2 cellular contexts compared by ENCODE assay signal in the genomic region with DNA sequence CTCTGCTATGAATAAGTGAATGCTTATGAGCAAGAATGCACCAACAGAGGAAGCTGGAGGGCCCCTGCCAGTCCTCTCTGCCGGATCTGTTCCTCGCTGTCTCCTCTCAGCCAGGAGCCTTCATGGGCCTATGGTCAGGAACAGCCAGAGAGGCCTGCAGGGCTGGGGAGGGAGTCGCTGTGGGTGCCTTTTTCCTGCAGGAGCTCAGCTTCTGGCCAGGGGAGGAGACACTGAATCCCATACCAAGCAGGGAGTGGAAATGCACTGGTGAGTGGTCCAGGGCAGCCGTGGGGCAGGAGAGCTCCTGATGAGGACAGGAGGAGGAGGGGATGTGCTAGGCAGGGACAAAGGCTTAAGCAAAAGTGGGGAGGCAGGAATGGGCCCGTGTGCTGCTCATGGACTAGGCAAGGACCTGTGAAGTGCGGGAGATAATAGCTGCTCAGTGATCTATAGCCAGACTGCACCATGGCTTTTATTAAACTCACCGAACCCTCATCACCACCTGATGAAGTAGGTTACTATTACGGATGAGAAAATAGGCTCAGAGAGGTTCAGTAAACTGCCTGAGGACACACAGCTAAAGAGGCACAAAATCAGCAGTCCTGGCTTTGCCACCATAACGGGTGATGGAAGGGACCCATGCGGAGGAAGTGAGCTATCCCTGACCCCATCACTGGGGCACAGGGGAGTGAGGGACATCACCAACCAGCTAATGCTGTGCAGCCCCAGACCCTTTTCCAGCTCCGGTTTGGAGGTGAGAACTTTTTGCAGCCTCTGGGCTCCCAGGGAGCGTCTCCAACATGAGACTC.
TF ChIP-seq lines count a peak whose summit lies in the region.

No MANE protein-coding gene starts in this region.

TF ChIP-seq in HEK293, 187 proteins besides CTCF, POLR2A, EP300 and RAD21:
- no peak for TF ChIP-seq BCL11B (tag by site-specific recombination; IDR thresholded peaks at IDR 0.05; ENCODE audit: low read depth)
- TF ChIP-seq ZIC2 (tag by site-specific recombination; IDR thresholded peaks at IDR 0.05) = peak; percentile 46
- 0 out of 2 replicates have a peak, but pooled peaks have one; percentile 25 for TF ChIP-seq ZNF664 (tag by site-specific recombination; IDR thresholded peaks at IDR 0.05)

TF ChIP-seq in GM12878, 131 proteins besides CTCF, POLR2A, EP300 and RAD21:
- TF ChIP-seq ETV6 (conservative IDR thresholded peaks at IDR 0.05 in 1 of 2, IDR thresholded peaks at IDR 0.05 in 1 of 2; ENCODE audit: borderline replicate concordance in 1 of 2, low read depth in 1 of 2) (no peak), CBFB (IDR thresholded peaks at IDR 0.05; ENCODE audit: low read depth) (no peak), SUZ12 (IDR thresholded peaks at IDR 0.05; ENCODE audit: unreplicated experiment) (no peak), SPI1 (IDR thresholded peaks at IDR 0.05; ENCODE audit: borderline replicate concordance, insufficient read depth, low read depth, low read length) (no peak), EED (IDR thresholded peaks at IDR 0.05; ENCODE audit: low read depth) (no peak), JUNB (IDR thresholded peaks at IDR 0.05) (no peak), STAT1 (conservative IDR thresholded peaks at IDR 0.05) (no peak), TCF3 (IDR thresholded peaks at IDR 0.05; ENCODE audit: borderline replicate concordance, insufficient read depth, low read depth, low read length) (no peak), GABPA (IDR thresholded peaks at IDR 0.05; ENCODE audit: low read depth) (no peak)
- TF ChIP-seq, protein P1, sequence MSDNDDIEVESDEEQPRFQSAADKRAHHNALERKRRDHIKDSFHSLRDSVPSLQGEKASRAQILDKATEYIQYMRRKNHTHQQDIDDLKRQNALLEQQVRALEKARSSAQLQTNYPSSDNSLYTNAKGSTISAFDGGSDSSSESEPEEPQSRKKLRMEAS (IDR thresholded peaks at IDR 0.05; ENCODE audit: low read depth, low read length) = no peak
- TF ChIP-seq, protein P2, sequence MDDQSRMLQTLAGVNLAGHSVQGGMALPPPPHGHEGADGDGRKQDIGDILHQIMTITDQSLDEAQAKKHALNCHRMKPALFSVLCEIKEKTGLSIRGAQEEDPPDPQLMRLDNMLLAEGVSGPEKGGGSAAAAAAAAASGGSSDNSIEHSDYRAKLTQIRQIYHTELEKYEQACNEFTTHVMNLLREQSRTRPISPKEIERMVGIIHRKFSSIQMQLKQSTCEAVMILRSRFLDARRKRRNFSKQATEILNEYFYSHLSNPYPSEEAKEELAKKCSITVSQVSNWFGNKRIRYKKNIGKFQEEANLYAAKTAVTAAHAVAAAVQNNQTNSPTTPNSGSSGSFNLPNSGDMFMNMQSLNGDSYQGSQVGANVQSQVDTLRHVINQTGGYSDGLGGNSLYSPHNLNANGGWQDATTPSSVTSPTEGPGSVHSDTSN (IDR thresholded peaks at IDR 0.05; ENCODE audit: insufficient replicate concordance, low read depth, low read length) = no peak
- TF ChIP-seq, protein P3, sequence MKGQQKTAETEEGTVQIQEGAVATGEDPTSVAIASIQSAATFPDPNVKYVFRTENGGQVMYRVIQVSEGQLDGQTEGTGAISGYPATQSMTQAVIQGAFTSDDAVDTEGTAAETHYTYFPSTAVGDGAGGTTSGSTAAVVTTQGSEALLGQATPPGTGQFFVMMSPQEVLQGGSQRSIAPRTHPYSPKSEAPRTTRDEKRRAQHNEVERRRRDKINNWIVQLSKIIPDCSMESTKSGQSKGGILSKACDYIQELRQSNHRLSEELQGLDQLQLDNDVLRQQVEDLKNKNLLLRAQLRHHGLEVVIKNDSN (IDR thresholded peaks at IDR 0.05; ENCODE audit: borderline replicate concordance, extremely low read length, insufficient read depth, low read depth, low read length) = no peak
- TF ChIP-seq, protein P4, sequence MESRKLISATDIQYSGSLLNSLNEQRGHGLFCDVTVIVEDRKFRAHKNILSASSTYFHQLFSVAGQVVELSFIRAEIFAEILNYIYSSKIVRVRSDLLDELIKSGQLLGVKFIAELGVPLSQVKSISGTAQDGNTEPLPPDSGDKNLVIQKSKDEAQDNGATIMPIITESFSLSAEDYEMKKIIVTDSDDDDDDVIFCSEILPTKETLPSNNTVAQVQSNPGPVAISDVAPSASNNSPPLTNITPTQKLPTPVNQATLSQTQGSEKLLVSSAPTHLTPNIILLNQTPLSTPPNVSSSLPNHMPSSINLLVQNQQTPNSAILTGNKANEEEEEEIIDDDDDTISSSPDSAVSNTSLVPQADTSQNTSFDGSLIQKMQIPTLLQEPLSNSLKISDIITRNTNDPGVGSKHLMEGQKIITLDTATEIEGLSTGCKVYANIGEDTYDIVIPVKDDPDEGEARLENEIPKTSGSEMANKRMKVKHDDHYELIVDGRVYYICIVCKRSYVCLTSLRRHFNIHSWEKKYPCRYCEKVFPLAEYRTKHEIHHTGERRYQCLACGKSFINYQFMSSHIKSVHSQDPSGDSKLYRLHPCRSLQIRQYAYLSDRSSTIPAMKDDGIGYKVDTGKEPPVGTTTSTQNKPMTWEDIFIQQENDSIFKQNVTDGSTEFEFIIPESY (IDR thresholded peaks at IDR 0.05) = no peak
